Comparison of ENCODE assay signal across 10 cellular contexts in genomic region chr4:113574636-113575103, GRCh38.
DNase-seq lines count a peak whose midpoint lies in the region; ATAC-seq, FAIRE-seq and TF ChIP-seq lines count a peak whose summit lies in the region.
"Had no signal": no experiment of that assay in that cellular context is flagged by ENCODE, and none has a peak within 500 bp of the region (broad histone marks: within the 10 kb centered on the region; RNA-seq: fewer than 3 reads in every experiment).

No MANE protein-coding gene starts in this region.

- no peak for TF ChIP-seq POLR2A in GM12878 (IDR thresholded peaks at IDR 0.05; ENCODE audit: low read depth, low read length)

- no peak for DNase-seq in GM12878 (ENCODE audit: low read depth, low spot score)
- peak; percentile 67 for DNase-seq in hepatocyte (ENCODE audit: low spot score)
- DNase-seq in T-helper 1 cell = no peak
- DNase-seq in DMS79 (lab: John Stamatoyannopoulos, UW) = no peak
- no peak for DNase-seq in NCI-H345 treated with DMSO at 0.1 percent for 48 hours (lab: John Stamatoyannopoulos, UW; ENCODE audit: unreplicated experiment)
- DNase-seq: activated naive CD8-positive, alpha-beta T cell treated with anti-CD3 and anti-CD28 coated beads for 36 hours; T-helper 17 cell had no signal

- H3K27me3 ChIP-seq in GM12878 (replicated peaks in 1 of 2; ENCODE audit: control insufficient read depth in 2 of 2, insufficient read depth in 2 of 2, low read length in 1 of 2) (no peaks in the 10 kb centered on the region), hepatocyte (no peaks in the 10 kb centered on the region), stomach smooth muscle (ENCODE audit: control insufficient read depth in 1 of 2, insufficient read depth in 2 of 2, low read length in 2 of 2) (no peaks in the 10 kb centered on the region)

- ATAC-seq in HG03378 (IDR thresholded peaks at IDR 0.05; ENCODE audit: unreplicated experiment) (peak; percentile 60), GM12878 (no peak), HG02588 (IDR thresholded peaks at IDR 0.05; ENCODE audit: unreplicated experiment) (no peak)
- ATAC-seq: T-helper 17 cell had no signal

- H3K4me2 ChIP-seq in GM12878 (ENCODE audit: control insufficient read depth, insufficient read depth) = no peak overlapping the region
- H3K4me2 ChIP-seq in hepatocyte = peak overlapping the region; percentile 4

- peak; percentile 49 for FAIRE-seq in GM12878 (lab: Jason Lieb, UNC)

- H3K4me3 ChIP-seq in GM12878 (no peak overlapping the region), hepatocyte (no peak overlapping the region), stomach smooth muscle (ENCODE audit: low read length in 2 of 2) (no peak overlapping the region)

- no peaks in the 10 kb centered on the region for H3K9me2 ChIP-seq in hepatocyte (replicated peaks; ENCODE audit: insufficient read depth)

- H3K9ac ChIP-seq in GM12878 (ENCODE audit: control insufficient read depth, insufficient read depth, low read length) (no peak overlapping the region), stomach smooth muscle (ENCODE audit: low read length in 2 of 2) (no peak overlapping the region)

- intact Hi-C loops in GM12878 (cut with micrococcal nuclease; ENCODE audit: unreplicated experiment) = no loop called here

- no TSS peak for BruUV-seq in GM12878 (replicated peaks; lab: Mats Ljungman, UMichigan)

- TF ChIP-seq EP300 in GM12878 (IDR thresholded peaks at IDR 0.05; ENCODE audit: borderline replicate concordance in 1 of 2, control insufficient read depth in 1 of 2, low read depth in 2 of 2, low read length in 2 of 2) = no peak

- H3K9me3 ChIP-seq in GM12878 (replicated peaks; ENCODE audit: control insufficient read depth, insufficient read depth, low read length) (peaks cover 5% of the 10 kb centered on the region; the same call in 2 of the 3 replicates), hepatocyte (ENCODE audit: low read depth) (no peaks in the 10 kb centered on the region), stomach smooth muscle (ENCODE audit: control insufficient read depth in 2 of 2, low read length in 2 of 2) (no peaks in the 10 kb centered on the region)

- RAD21 ChIA-PET in GM12878 (lab: Charles Lee; ENCODE audit: unreplicated experiment) = interaction anchor here (1.0 to 2.5 kb wide), 7 partner anchors 8 to 69 kb away, joined by 3 to 9 read pairs (median 5); no protein-coding TSS in a partner anchor

- no peaks in the 10 kb centered on the region; a peak in 1 of 4 replicates for H3K36me3 ChIP-seq in GM12878 (ENCODE audit: control insufficient read depth in 2 of 2, insufficient read depth in 2 of 2, low read length in 1 of 2)
- no peaks in the 10 kb centered on the region for H3K36me3 ChIP-seq in hepatocyte (replicated peaks; ENCODE audit: insufficient read depth, low read depth)
- no peaks in the 10 kb centered on the region for H3K36me3 ChIP-seq in stomach smooth muscle (ENCODE audit: control insufficient read depth in 2 of 2, insufficient read depth in 2 of 2, low read length in 2 of 2)

- in situ Hi-C loops in GM12878 (cut with MboI) = no loop called here

- 100% methylated on average over 1 of the region's 1 CpG for WGBS in GM12878 (ENCODE audit: insufficient coverage, insufficient replicate concordance, low lambda C conversion rate, missing lambda C conversion rate)
- WGBS in hepatocyte (ENCODE audit: low lambda C conversion rate, missing lambda C conversion rate) = 21% methylated on average over 1 of the region's 1 CpG

- H4K20me1 ChIP-seq in GM12878 (ENCODE audit: control insufficient read depth, insufficient read depth) (no peaks in the 10 kb centered on the region), hepatocyte (ENCODE audit: insufficient read depth, poor library complexity, severe bottlenecking) (no peaks in the 10 kb centered on the region)

- H3K27ac ChIP-seq in GM12878 (ENCODE audit: control insufficient read depth, insufficient read depth) = no peak overlapping the region
- H3K27ac ChIP-seq in hepatocyte = peak overlapping the region; percentile 65
- H3K27ac ChIP-seq in stomach smooth muscle (ENCODE audit: low read length) = peak overlapping the region; percentile 6

- SMC1A ChIA-PET in GM12878 (lab: Charles Lee; ENCODE audit: uncharacterized antibody, unreplicated experiment) = interaction anchor here (0.9 to 13.0 kb wide), 15 partner anchors 8 to 179 kb away, joined by 3 to 151 read pairs (median 3); no protein-coding TSS in a partner anchor

- TF ChIP-seq CTCF in GM12878 (IDR thresholded peaks at IDR 0.05 in 2 of 3, conservative IDR thresholded peaks at IDR 0.05 in 1 of 3; ENCODE audit: control insufficient read depth in 2 of 3, extremely low read depth in 1 of 3, insufficient read depth in 1 of 3, low read depth in 3 of 3, low read length in 3 of 3) (no peak), hepatocyte (IDR thresholded peaks at IDR 0.05; ENCODE audit: poor library complexity) (no peak)

- TF ChIP-seq RAD21 in GM12878 (IDR thresholded peaks at IDR 0.05; ENCODE audit: insufficient read depth, low read depth, low read length) = no peak

- H2AFZ ChIP-seq in GM12878 (ENCODE audit: control insufficient read depth, low read depth, low read length) (no peak overlapping the region), hepatocyte (no peak overlapping the region)

- CTCF ChIA-PET in GM12878 (lab: Yijun Ruan, JAX) = interaction anchor here (0.6 to 2.1 kb wide), 8 partner anchors 8 to 55 kb away, joined by 3 to 8 read pairs (median 5); no protein-coding TSS in a partner anchor

- H3K4me1 ChIP-seq in GM12878 (ENCODE audit: control insufficient read depth, insufficient read depth, low read length) (no peaks in the 10 kb centered on the region), hepatocyte (ENCODE audit: insufficient read depth) (peaks cover 14% of the 10 kb centered on the region), stomach smooth muscle (ENCODE audit: control insufficient read depth, insufficient read depth, low read length) (no peaks in the 10 kb centered on the region)

- POLR2A ChIA-PET in GM12878 (lab: Charles Lee) = interaction anchor here (1.1 to 1.5 kb wide), 2 partner anchors 10 to 19 kb away, joined by 3 to 4 read pairs; no protein-coding TSS in a partner anchor

- H3K79me2 ChIP-seq in GM12878 (ENCODE audit: control insufficient read depth, insufficient read depth, low read length) (no peaks in the 10 kb centered on the region), hepatocyte (peaks cover 44% of the 10 kb centered on the region)

TF ChIP-seq in GM12878, 131 proteins besides CTCF, POLR2A, EP300 and RAD21:
- TF ChIP-seq WRNIP1 (IDR thresholded peaks at IDR 0.05; ENCODE audit: borderline replicate concordance, low read depth, low read length) (no peak), PML (IDR thresholded peaks at IDR 0.05; ENCODE audit: low read length) (no peak), POLR2AphosphoS2 (IDR thresholded peaks at IDR 0.05; ENCODE audit: low read depth, low read length) (no peak), STAT3 (IDR thresholded peaks at IDR 0.05; ENCODE audit: low read depth, low read length) (no peak), GABPA (IDR thresholded peaks at IDR 0.05; ENCODE audit: low read depth) (no peak), TARDBP (IDR thresholded peaks at IDR 0.05; ENCODE audit: borderline replicate concordance) (no peak), NBN (IDR thresholded peaks at IDR 0.05) (no peak), GATAD2B (conservative IDR thresholded peaks at IDR 0.05; ENCODE audit: low read depth) (no peak), BACH1 (IDR thresholded peaks at IDR 0.05; ENCODE audit: borderline replicate concordance) (no peak), ATF7 (IDR thresholded peaks at IDR 0.05; ENCODE audit: low read depth) (no peak), CBX3 (IDR thresholded peaks at IDR 0.05; ENCODE audit: borderline replicate concordance, low read depth) (no peak), PRDM15 (CRISPR knock-in tag; IDR thresholded peaks at IDR 0.05) (no peak), SMAD1 (IDR thresholded peaks at IDR 0.05; ENCODE audit: low read depth, partially characterized antibody) (no peak), ZNF207 (IDR thresholded peaks at IDR 0.05; ENCODE audit: borderline replicate concordance) (no peak)
